Comparison of ENCODE assay signal across 16 cellular contexts in genomic region chr16:31916056-31916488, GRCh38. TPM values are rescaled to one million over a fixed set of nuclear protein-coding genes. Genes with fewer than 3 reads are reported as not detected.
DNase-seq lines count a peak whose midpoint lies in the region; ATAC-seq, FAIRE-seq and TF ChIP-seq lines count a peak whose summit lies in the region.
"Had no signal": no experiment of that assay in that cellular context is flagged by ENCODE, and none has a peak within 500 bp of the region (broad histone marks: within the 10 kb centered on the region; RNA-seq: fewer than 3 reads in every experiment).

No MANE protein-coding gene starts in this region.

- TF ChIP-seq CTCF in HepG2 (CRISPR knock-in tag; IDR thresholded peaks at IDR 0.05) (no peak), right lobe of liver (IDR thresholded peaks at IDR 0.05) (no peak), H1 (IDR thresholded peaks at IDR 0.05; ENCODE audit: control extremely low read depth in 1 of 3, insufficient read depth in 1 of 3, low read depth in 1 of 3, low read length in 3 of 3) (no peak)

- H3K9me3 ChIP-seq in HepG2 (ENCODE audit: low read length), result peaks cover 99% of the 10 kb centered on the region
- peaks cover 0 to 70% (median 37%) of the 10 kb centered on the region in 4 donors for H3K9me3 ChIP-seq in right lobe of liver
- peaks cover 74 to 75% of the 10 kb centered on the region in 2 experiments for H3K9me3 ChIP-seq in H1 (ENCODE audit: insufficient read depth in 2 of 2, low read depth in 1 of 2, low read length in 1 of 2)

- peaks cover 90% of the 10 kb centered on the region for H3K9me3 Mint-ChIP-seq in T-helper 2 cell treated with Interferon-gamma antibody and Interleukin-4, amounts not matched to agents 5 μg/mL and 100 μg/mL, for 36 hours

- no peak overlapping the region for H2BK120ac ChIP-seq in H1 (replicated peaks; ENCODE audit: low read depth, low read length)

- H2BK15ac ChIP-seq in H1 (ENCODE audit: low read length), result no peak overlapping the region

- no peak for FAIRE-seq in HepG2 (lab: Jason Lieb, UNC)
- no peak for FAIRE-seq in H1 (lab: Jason Lieb, UNC)
- FAIRE-seq: TTC549 had no signal

- intact Hi-C loops in HepG2 (cut with micrococcal nuclease; ENCODE audit: unreplicated experiment) (no loop called here), right lobe of liver (cut with DNase I) (no loop called here)

- H3K23ac ChIP-seq in H1 (ENCODE audit: insufficient read length), result no peak overlapping the region

- CTCF ChIA-PET in HepG2 (lab: Yijun Ruan, JAX; ENCODE audit: low intra/inter-chr PET ratio, low total read pairs), result no interaction called here
- CTCF ChIA-PET in H1 (lab: Charles Lee; ENCODE audit: partially characterized antibody), result no interaction called here

- H3K27me3 Mint-ChIP-seq in T-helper 2 cell treated with Interferon-gamma antibody and Interleukin-4, amounts not matched to agents 5 μg/mL and 100 μg/mL, for 36 hours (ENCODE audit: low read depth), result no peaks in the 10 kb centered on the region

- 94% methylated on average over 3 of the region's 3 CpGs for WGBS in HepG2 (ENCODE audit: low lambda C conversion rate)
- WGBS in right lobe of liver (ENCODE audit: insufficient coverage, low coverage, low lambda C conversion rate, missing lambda C conversion rate), result 91% methylated on average over 3 of the region's 3 CpGs
- WGBS in H1 (ENCODE audit: extremely low coverage in 1 of 2, insufficient coverage in 1 of 2, insufficient read length in 1 of 2, insufficient replicate concordance in 2 of 2, low coverage in 1 of 2, low lambda C conversion rate in 2 of 2, missing lambda C conversion rate in 1 of 2), 2 experiments, result 93% methylated on average over 3 of the region's 3 CpGs; no CpG with 5 or more reads in 1 of the 2 experiments

- no peak overlapping the region for H3K14ac ChIP-seq in H1 (ENCODE audit: insufficient read length)

- H3K27ac ChIP-seq in HepG2 (ENCODE audit: extremely low read length, insufficient read depth, low read length), result no peak overlapping the region
- H3K27ac ChIP-seq in right lobe of liver, result no peak overlapping the region
- H3K27ac ChIP-seq in H1 (ENCODE audit: low read depth, low read length), result no peak overlapping the region
- H3K27ac ChIP-seq: neural progenitor cell had no signal

- H2BK12ac ChIP-seq in H1 (ENCODE audit: low read depth, low read length), result no peak overlapping the region

- no peaks in the 10 kb centered on the region for H3K4me1 Mint-ChIP-seq in T-helper 2 cell treated with Interferon-gamma antibody and Interleukin-4, amounts not matched to agents 5 μg/mL and 100 μg/mL, for 36 hours (ENCODE audit: low read depth)
- H3K4me1 Mint-ChIP-seq: neural progenitor cell had no signal

- H3K4me1 ChIP-seq in HepG2 (ENCODE audit: insufficient read depth, low read length) (no peaks in the 10 kb centered on the region), right lobe of liver (no peaks in the 10 kb centered on the region), H1 (replicated peaks in 1 of 4; ENCODE audit: control insufficient read depth in 3 of 4, insufficient read depth in 4 of 4, low read length in 3 of 4) (no peaks in the 10 kb centered on the region)
- H3K4me1 ChIP-seq: neural progenitor cell had no signal

- no peak overlapping the region for H3K4ac ChIP-seq in H1 (replicated peaks; ENCODE audit: insufficient read length, low read depth, low read length)

- POLR2A ChIA-PET in HepG2 (lab: Yijun Ruan, JAX), result no interaction called here
- POLR2A ChIA-PET in H1 (lab: Charles Lee; ENCODE audit: partially characterized antibody), result no interaction called here

- no peak for ATAC-seq in HepG2
- no peak for ATAC-seq in right lobe of liver
- no peak for ATAC-seq in HG03378 (IDR thresholded peaks at IDR 0.05; ENCODE audit: unreplicated experiment)
- ATAC-seq in GM21786 (IDR thresholded peaks at IDR 0.05; ENCODE audit: unreplicated experiment), result no peak

- H3K27me3 ChIP-seq in HepG2 (ENCODE audit: control insufficient read depth in 1 of 2, insufficient read depth in 2 of 2, low read length in 2 of 2) (no peaks in the 10 kb centered on the region), right lobe of liver (no peaks in the 10 kb centered on the region), H1 (replicated peaks in 1 of 4; ENCODE audit: control insufficient read depth in 3 of 4, extremely low read depth in 1 of 4, insufficient read depth in 3 of 4, low read length in 3 of 4) (no peaks in the 10 kb centered on the region)
- H3K27me3 ChIP-seq: neural progenitor cell had no signal

- peaks cover 93% of the 10 kb centered on the region for H3K36me3 Mint-ChIP-seq in T-helper 2 cell treated with Interferon-gamma antibody and Interleukin-4, amounts not matched to agents 5 μg/mL and 100 μg/mL, for 36 hours (ENCODE audit: low read depth)

- no peak overlapping the region for H4K8ac ChIP-seq in H1 (ENCODE audit: extremely low read depth, insufficient read depth, low read length)

- H4K5ac ChIP-seq in H1 (ENCODE audit: insufficient read length, low read depth, low read length), result no peak overlapping the region

- H3K4me3 ChIP-seq in HepG2 (replicated peaks in 1 of 3; ENCODE audit: insufficient read depth in 1 of 3, low read depth in 2 of 3, low read length in 3 of 3) (no peak overlapping the region), right lobe of liver (no peak overlapping the region), H1 (ENCODE audit: extremely low read depth in 1 of 4, insufficient read depth in 2 of 4, low read depth in 3 of 4, low read length in 4 of 4) (peak overlapping the region in 1 of 4 experiments; percentile 19; a peak in 1 of 8 replicates)
- H3K4me3 ChIP-seq: neural progenitor cell had no signal

- H3K4me2 ChIP-seq in HepG2 (ENCODE audit: low read depth, low read length) (no peak overlapping the region), H1 (ENCODE audit: insufficient read depth in 1 of 2, low read depth in 2 of 2, low read length in 2 of 2) (no peak overlapping the region)
- H3K4me2 ChIP-seq: neural progenitor cell had no signal

- no peaks in the 10 kb centered on the region for H3K79me1 ChIP-seq in H1 (ENCODE audit: low read depth, low read length)

- TF ChIP-seq RAD21 in HepG2 (CRISPR knock-in tag; IDR thresholded peaks at IDR 0.05) (no peak), H1 (IDR thresholded peaks at IDR 0.05 in 1 of 2, conservative IDR thresholded peaks at IDR 0.05 in 1 of 2; ENCODE audit: low read depth in 2 of 2, low read length in 2 of 2) (no peak)

- H3K18ac ChIP-seq in H1 (ENCODE audit: extremely low read depth, low read length), result no peak overlapping the region

- H3K79me2 ChIP-seq in HepG2 (ENCODE audit: insufficient read depth, low read length) (peaks cover 9% of the 10 kb centered on the region), H1 (ENCODE audit: control insufficient read depth in 1 of 2, insufficient read depth in 2 of 2, low read length in 2 of 2) (peaks cover 0 to 22% of the 10 kb centered on the region in 2 experiments; a peak in 2 of 4 replicates)

- BruUV-seq in HepG2 (replicated peaks; lab: Mats Ljungman, UMichigan), result no TSS peak

- H4K91ac ChIP-seq in H1 (replicated peaks; ENCODE audit: insufficient read length, low read length), result no peak overlapping the region

- H3K4me3 Mint-ChIP-seq in T-helper 2 cell treated with Interferon-gamma antibody and Interleukin-4, amounts not matched to agents 5 μg/mL and 100 μg/mL, for 36 hours, result peak overlapping the region; percentile 1
- H3K4me3 Mint-ChIP-seq: neural progenitor cell had no signal

- no peak overlapping the region for H3K56ac ChIP-seq in H1 (replicated peaks; ENCODE audit: insufficient read length, low read depth, low read length)

- in situ Hi-C loops in HepG2 (cut with HindIII; ENCODE audit: extremely low pct_ligation_motif_present, low pct_unique_long_range_greater_than_20kb), result no loop called here

- TF ChIP-seq EP300 in HepG2 (IDR thresholded peaks at IDR 0.05; ENCODE audit: low read depth in 2 of 2, low read length in 2 of 2) (no peak), HepG2 (CRISPR knock-in tag; IDR thresholded peaks at IDR 0.05; ENCODE audit: borderline replicate concordance) (no peak), H1 (IDR thresholded peaks at IDR 0.05; ENCODE audit: borderline replicate concordance in 1 of 2, low read depth in 2 of 2, low read length in 2 of 2) (no peak)

- H3K9ac ChIP-seq in HepG2 (ENCODE audit: insufficient read depth, low read depth, low read length) (no peak overlapping the region), H1 (replicated peaks in 1 of 4; ENCODE audit: extremely low read depth in 1 of 4, low read depth in 3 of 4, low read length in 3 of 4) (no peak overlapping the region)
- H3K9ac ChIP-seq: neural progenitor cell had no signal

- H2AK5ac ChIP-seq in H1 (ENCODE audit: low read depth, low read length), result no peak overlapping the region

- no peaks in the 10 kb centered on the region for H3K23me2 ChIP-seq in H1 (ENCODE audit: low read depth, low read length)

- TF ChIP-seq POLR2A in HepG2 (IDR thresholded peaks at IDR 0.05; ENCODE audit: insufficient read depth in 1 of 2, low read depth in 2 of 2, low read length in 2 of 2) (no peak), right lobe of liver (IDR thresholded peaks at IDR 0.05) (no peak), H1 (IDR thresholded peaks at IDR 0.05; ENCODE audit: control extremely low read depth in 1 of 2, low read depth in 2 of 2, low read length in 2 of 2) (no peak)

- H2AFZ ChIP-seq in HepG2 (ENCODE audit: low read length) (no peak overlapping the region), H1 (ENCODE audit: low read length) (no peak overlapping the region)
- H2AFZ ChIP-seq: neural progenitor cell had no signal

- H3K36me3 ChIP-seq in HepG2 (replicated peaks in 1 of 2; ENCODE audit: control insufficient read depth in 1 of 2, insufficient read depth in 2 of 2, low read length in 2 of 2) (peaks cover 26 to 43% of the 10 kb centered on the region in 2 experiments), right lobe of liver (peaks cover 0 to 36% (median 10%) of the 10 kb centered on the region in 4 donors), H1 (ENCODE audit: control insufficient read depth in 2 of 4, insufficient read depth in 4 of 4, low read length in 3 of 4) (peaks cover 7 to 46% (median 22%) of the 10 kb centered on the region in 4 experiments; a peak in 6 of 8 replicates)

- H2BK20ac ChIP-seq in H1 (ENCODE audit: low read length), result no peak overlapping the region

- no peak overlapping the region for H2BK5ac ChIP-seq in H1 (ENCODE audit: low read depth, low read length)

- no peak for DNase-seq in HepG2 (ENCODE audit: low spot score)
- no peak for DNase-seq in right lobe of liver
- no peak for DNase-seq in T-helper 2 cell treated with Interferon-gamma antibody and Interleukin-4, amounts not matched to agents 5 μg/mL and 100 μg/mL, for 36 hours (ENCODE audit: low spot score)
- DNase-seq in H1 (ENCODE audit: low read depth in 1 of 2, low spot score in 2 of 2), result no peak
- DNase-seq in DMS114 treated with DMSO at 0.1 percent for 48 hours (lab: John Stamatoyannopoulos, UW; ENCODE audit: unreplicated experiment), result no peak
- no peak for DNase-seq in activated effector memory CD4-positive, alpha-beta T cell treated with anti-CD3 and anti-CD28 coated beads, Interleukin-2, amount 50 U/mL, for 16 hours
- DNase-seq: DMS 273 treated with DMSO at 0.1 percent for 48 hours; effector CD8-positive, alpha-beta T cell; H7; NCI-H2029 treated with DMSO at 0.1 percent for 48 hours; NCI-H510A treated with DMSO at 0.1 percent for 48 hours; stimulated activated CD4-positive, alpha-beta T cell treated with anti-CD3 and anti-CD28 coated beads, Interleukin-15, amount 100 ng/mL, for 24 hours had no signal

- H4K20me1 ChIP-seq in HepG2 (ENCODE audit: insufficient read depth, low read length) (no peaks in the 10 kb centered on the region), H1 (replicated peaks in 1 of 2; ENCODE audit: control insufficient read depth in 1 of 2, insufficient read depth in 2 of 2, low read length in 2 of 2) (no peaks in the 10 kb centered on the region)

- peak overlapping the region; percentile 50 for H3K27ac Mint-ChIP-seq in T-helper 2 cell treated with Interferon-gamma antibody and Interleukin-4, amounts not matched to agents 5 μg/mL and 100 μg/mL, for 36 hours
- H3K27ac Mint-ChIP-seq: neural progenitor cell had no signal

RNA-seq across cellular contexts. Expression of gene ZNF267, which starts 42.5 kb away (rescaled TPM):
- total RNA-seq in HepG2 (2016; rRNA removed; fragmentation: Illumina TruSeq; extraction: Trizol) (30.0 and 42.4 TPM in 2 replicates), right lobe of liver (1 to 10 TPM; 2.7 to 5.6 (median 3.7) TPM)
- 4.5 and 5.7 TPM in 2 replicates for total RNA-seq in HepG2 (2016; cell fraction: cytosol; rRNA removed; fragmentation: Illumina TruSeq; extraction: Trizol; ENCODE audit: low read depth)
- total RNA-seq in HepG2 (2016; cell fraction: insoluble cytoplasmic fraction; rRNA removed; fragmentation: Illumina TruSeq; extraction: Trizol), result 30.7 and 43.3 TPM in 2 replicates
- total RNA-seq in HepG2 (2016; cell fraction: membrane; rRNA removed; fragmentation: Illumina TruSeq; extraction: Trizol), result 13.3 and 16.9 TPM in 2 replicates
- total RNA-seq in HepG2 (2016; cell fraction: nucleus; rRNA removed; fragmentation: Illumina TruSeq; extraction: Trizol), result 42.2 and 42.5 TPM in 2 replicates
- polyA plus RNA-seq in HepG2 (2011; rRNA removed) (3.0 and 3.1 TPM in 2 replicates), H1 (2011; rRNA removed) (2.7 and 5.5 TPM in 2 replicates)
- polyA plus RNA-seq in HepG2 (2011; cell fraction: cytosol; rRNA removed), result 1.4 and 2.0 TPM in 2 replicates
- 3.2 and 3.3 TPM in 2 replicates for polyA plus RNA-seq in HepG2 (2011; cell fraction: nucleus; rRNA removed)
- polyA plus RNA-seq in HepG2 (2012), result 6.3 and 7.1 TPM in 2 replicates
- 1.0 and 1.2 TPM in 2 replicates for polyA plus RNA-seq in HepG2 (2016; cell fraction: cytosol; fragmentation: Illumina TruSeq; extraction: Trizol; ENCODE audit: low read depth)
- polyA plus RNA-seq in HepG2 (2016; cell fraction: insoluble cytoplasmic fraction; fragmentation: Illumina TruSeq; extraction: Trizol; ENCODE audit: low read depth), result 22.9 and 26.2 TPM in 2 replicates
- 3.2 and 3.4 TPM in 2 replicates for polyA plus RNA-seq in HepG2 (2016; cell fraction: membrane; fragmentation: Illumina TruSeq; extraction: Trizol; ENCODE audit: low read depth)
- polyA plus RNA-seq in HepG2 (2016; cell fraction: nucleus; fragmentation: Illumina TruSeq; extraction: Trizol; ENCODE audit: insufficient read depth, low read depth), result 15.0 and 18.6 TPM in 2 replicates
- polyA minus RNA-seq in HepG2 (2011; rRNA and poly(A)+ RNA removed; ENCODE audit: low replicate concordance), result 6.5 and 9.1 TPM in 2 replicates
- polyA minus RNA-seq in HepG2 (2011; cell fraction: cytosol; rRNA and poly(A)+ RNA removed), result 6.2 and 8.1 TPM in 2 replicates
- polyA minus RNA-seq in HepG2 (2011; cell fraction: nucleus; rRNA and poly(A)+ RNA removed), result 40.3 and 44.5 TPM in 2 replicates
- total RNA-seq in H1 (2021; fragmentation: NEBNext Ultra II Directional; extraction: Animal tissue kit (Norgen Biotek cat#: 25700)), result 26.5 and 28.3 TPM in 2 replicates
- 5.7 TPM for polyA plus RNA-seq in H1 (2011; cell fraction: cytosol; rRNA removed)
- polyA plus RNA-seq in H1 (2011; cell fraction: nucleus; rRNA removed), result 11.7 TPM
- 8.5 to 16.7 TPM (median 10.6 TPM) in 4 replicates for polyA plus RNA-seq in H1 (2012, experiment 1 of 2)
- polyA plus RNA-seq in H1 (2012, experiment 2 of 2), result 0.59 TPM
- polyA plus RNA-seq in H1 (2013, experiment 1 of 2), result 20.2 TPM
- 18.0 TPM for polyA plus RNA-seq in H1 (2013, experiment 2 of 2)
- 24.3 and 31.3 TPM in 2 replicates for polyA minus RNA-seq in H1 (2011; rRNA and poly(A)+ RNA removed)
- polyA minus RNA-seq in H1 (2011; cell fraction: cytosol; rRNA and poly(A)+ RNA removed), result 13.1 TPM
- 82.2 TPM for polyA minus RNA-seq in H1 (2011; cell fraction: nucleus; rRNA and poly(A)+ RNA removed)

Comparison
In these comparisons a context has a peak if more than half of its experiments do, and no peak if none do; other contexts are left out.
1. Of the 41 proteins assayed by ChIP-seq in both HepG2 and H1: peak only in HepG2: none; only in H1: none; in both: ZNF274; in neither: 40.